Comparison of ENCODE assay signal across 2 cellular contexts in genomic region chr14:52693532-52693931, GRCh38.
TF ChIP-seq lines count a peak whose summit lies in the region.

No MANE protein-coding gene starts in this region.

TF ChIP-seq in SK-N-SH, 30 proteins besides CTCF, POLR2A, EP300 and RAD21 (continued from another document):
- TF ChIP-seq ZBTB33 (IDR thresholded peaks at IDR 0.05; ENCODE audit: borderline replicate concordance, low read depth) (no peak), FOXM1 (IDR thresholded peaks at IDR 0.05; ENCODE audit: low read depth) (no peak), TCF12 (IDR thresholded peaks at IDR 0.05) (no peak), FOXJ3 (CRISPR knock-in tag; IDR thresholded peaks at IDR 0.05) (no peak), NFIC (IDR thresholded peaks at IDR 0.05; ENCODE audit: borderline replicate concordance) (no peak), REST (IDR thresholded peaks at IDR 0.05; ENCODE audit: low read depth, low read length) (no peak)
- TF ChIP-seq, protein P1, sequence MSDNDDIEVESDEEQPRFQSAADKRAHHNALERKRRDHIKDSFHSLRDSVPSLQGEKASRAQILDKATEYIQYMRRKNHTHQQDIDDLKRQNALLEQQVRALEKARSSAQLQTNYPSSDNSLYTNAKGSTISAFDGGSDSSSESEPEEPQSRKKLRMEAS (IDR thresholded peaks at IDR 0.05; ENCODE audit: low read depth): no peak
- TF ChIP-seq, protein P2, sequence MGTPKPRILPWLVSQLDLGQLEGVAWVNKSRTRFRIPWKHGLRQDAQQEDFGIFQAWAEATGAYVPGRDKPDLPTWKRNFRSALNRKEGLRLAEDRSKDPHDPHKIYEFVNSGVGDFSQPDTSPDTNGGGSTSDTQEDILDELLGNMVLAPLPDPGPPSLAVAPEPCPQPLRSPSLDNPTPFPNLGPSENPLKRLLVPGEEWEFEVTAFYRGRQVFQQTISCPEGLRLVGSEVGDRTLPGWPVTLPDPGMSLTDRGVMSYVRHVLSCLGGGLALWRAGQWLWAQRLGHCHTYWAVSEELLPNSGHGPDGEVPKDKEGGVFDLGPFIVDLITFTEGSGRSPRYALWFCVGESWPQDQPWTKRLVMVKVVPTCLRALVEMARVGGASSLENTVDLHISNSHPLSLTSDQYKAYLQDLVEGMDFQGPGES (IDR thresholded peaks at IDR 0.05; ENCODE audit: low read depth, low read length): no peak
TF ChIP-seq in SK-N-SH: peak in this region for 0.

TF ChIP-seq in SK-N-SH treated with all-trans-retinoic acid at 6 μM for 48 hours, 23 proteins besides CTCF, POLR2A, EP300 and RAD21 (continued from another document):
- TF ChIP-seq TSHZ2 (CRISPR knock-in tag; IDR thresholded peaks at IDR 0.05) (no peak), SNAI2 (CRISPR knock-in tag; IDR thresholded peaks at IDR 0.05) (no peak), TOX (CRISPR knock-in tag; IDR thresholded peaks at IDR 0.05; ENCODE audit: borderline replicate concordance) (no peak), ISL1 (CRISPR knock-in tag; IDR thresholded peaks at IDR 0.05) (no peak), ZNF70 (CRISPR knock-in tag; IDR thresholded peaks at IDR 0.05) (no peak), GLIS3 (CRISPR knock-in tag; IDR thresholded peaks at IDR 0.05) (no peak), PPARA (CRISPR knock-in tag; IDR thresholded peaks at IDR 0.05; ENCODE audit: borderline replicate concordance) (no peak), OSR1 (CRISPR knock-in tag; IDR thresholded peaks at IDR 0.05) (no peak)
- TF ChIP-seq, protein P3, sequence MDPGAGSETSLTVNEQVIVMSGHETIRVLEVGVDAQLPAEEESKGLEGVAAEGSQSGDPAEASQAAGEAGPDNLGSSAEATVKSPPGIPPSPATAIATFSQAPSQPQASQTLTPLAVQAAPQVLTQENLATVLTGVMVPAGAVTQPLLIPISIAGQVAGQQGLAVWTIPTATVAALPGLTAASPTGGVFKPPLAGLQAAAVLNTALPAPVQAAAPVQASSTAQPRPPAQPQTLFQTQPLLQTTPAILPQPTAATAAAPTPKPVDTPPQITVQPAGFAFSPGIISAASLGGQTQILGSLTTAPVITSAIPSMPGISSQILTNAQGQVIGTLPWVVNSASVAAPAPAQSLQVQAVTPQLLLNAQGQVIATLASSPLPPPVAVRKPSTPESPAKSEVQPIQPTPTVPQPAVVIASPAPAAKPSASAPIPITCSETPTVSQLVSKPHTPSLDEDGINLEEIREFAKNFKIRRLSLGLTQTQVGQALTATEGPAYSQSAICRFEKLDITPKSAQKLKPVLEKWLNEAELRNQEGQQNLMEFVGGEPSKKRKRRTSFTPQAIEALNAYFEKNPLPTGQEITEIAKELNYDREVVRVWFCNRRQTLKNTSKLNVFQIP (CRISPR knock-in tag; IDR thresholded peaks at IDR 0.05; ENCODE audit: borderline replicate concordance, low read depth): no peak
- TF ChIP-seq, protein P4, sequence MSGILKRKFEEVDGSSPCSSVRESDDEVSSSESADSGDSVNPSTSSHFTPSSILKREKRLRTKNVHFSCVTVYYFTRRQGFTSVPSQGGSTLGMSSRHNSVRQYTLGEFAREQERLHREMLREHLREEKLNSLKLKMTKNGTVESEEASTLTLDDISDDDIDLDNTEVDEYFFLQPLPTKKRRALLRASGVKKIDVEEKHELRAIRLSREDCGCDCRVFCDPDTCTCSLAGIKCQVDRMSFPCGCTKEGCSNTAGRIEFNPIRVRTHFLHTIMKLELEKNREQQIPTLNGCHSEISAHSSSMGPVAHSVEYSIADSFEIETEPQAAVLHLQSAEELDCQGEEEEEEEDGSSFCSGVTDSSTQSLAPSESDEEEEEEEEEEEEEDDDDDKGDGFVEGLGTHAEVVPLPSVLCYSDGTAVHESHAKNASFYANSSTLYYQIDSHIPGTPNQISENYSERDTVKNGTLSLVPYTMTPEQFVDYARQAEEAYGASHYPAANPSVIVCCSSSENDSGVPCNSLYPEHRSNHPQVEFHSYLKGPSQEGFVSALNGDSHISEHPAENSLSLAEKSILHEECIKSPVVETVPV (CRISPR knock-in tag; IDR thresholded peaks at IDR 0.05): no peak
